ENCODE assay signal across 1 cellular context in the genomic region with DNA sequence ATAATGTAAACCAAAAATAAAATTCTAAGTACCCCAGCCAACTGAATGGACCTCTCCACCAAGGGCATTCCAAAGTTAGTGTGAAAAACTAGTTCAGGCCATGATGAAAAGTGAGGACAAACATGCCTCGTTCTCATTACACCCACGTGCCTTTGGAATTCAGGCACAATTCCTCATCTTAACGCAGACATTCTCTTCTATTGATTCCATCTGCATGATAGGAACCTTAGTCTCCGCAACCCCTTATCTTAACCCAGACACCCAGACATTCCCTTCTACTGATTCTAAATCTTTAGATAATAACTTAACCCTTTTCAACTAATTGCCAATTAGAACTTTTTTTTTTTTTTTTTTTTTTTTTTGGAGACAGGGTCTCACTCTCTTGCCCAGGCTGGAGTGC.
A peak's percentile ranks its signal among the peaks of the same experiment; 100 is the strongest.
TF ChIP-seq lines count a peak whose summit lies in the region.

No MANE protein-coding gene starts in this region.

TF ChIP-seq in K562, 482 proteins besides CTCF, POLR2A, EP300 and RAD21 (continued from another document and continues in another):
- TF ChIP-seq, protein P1, sequence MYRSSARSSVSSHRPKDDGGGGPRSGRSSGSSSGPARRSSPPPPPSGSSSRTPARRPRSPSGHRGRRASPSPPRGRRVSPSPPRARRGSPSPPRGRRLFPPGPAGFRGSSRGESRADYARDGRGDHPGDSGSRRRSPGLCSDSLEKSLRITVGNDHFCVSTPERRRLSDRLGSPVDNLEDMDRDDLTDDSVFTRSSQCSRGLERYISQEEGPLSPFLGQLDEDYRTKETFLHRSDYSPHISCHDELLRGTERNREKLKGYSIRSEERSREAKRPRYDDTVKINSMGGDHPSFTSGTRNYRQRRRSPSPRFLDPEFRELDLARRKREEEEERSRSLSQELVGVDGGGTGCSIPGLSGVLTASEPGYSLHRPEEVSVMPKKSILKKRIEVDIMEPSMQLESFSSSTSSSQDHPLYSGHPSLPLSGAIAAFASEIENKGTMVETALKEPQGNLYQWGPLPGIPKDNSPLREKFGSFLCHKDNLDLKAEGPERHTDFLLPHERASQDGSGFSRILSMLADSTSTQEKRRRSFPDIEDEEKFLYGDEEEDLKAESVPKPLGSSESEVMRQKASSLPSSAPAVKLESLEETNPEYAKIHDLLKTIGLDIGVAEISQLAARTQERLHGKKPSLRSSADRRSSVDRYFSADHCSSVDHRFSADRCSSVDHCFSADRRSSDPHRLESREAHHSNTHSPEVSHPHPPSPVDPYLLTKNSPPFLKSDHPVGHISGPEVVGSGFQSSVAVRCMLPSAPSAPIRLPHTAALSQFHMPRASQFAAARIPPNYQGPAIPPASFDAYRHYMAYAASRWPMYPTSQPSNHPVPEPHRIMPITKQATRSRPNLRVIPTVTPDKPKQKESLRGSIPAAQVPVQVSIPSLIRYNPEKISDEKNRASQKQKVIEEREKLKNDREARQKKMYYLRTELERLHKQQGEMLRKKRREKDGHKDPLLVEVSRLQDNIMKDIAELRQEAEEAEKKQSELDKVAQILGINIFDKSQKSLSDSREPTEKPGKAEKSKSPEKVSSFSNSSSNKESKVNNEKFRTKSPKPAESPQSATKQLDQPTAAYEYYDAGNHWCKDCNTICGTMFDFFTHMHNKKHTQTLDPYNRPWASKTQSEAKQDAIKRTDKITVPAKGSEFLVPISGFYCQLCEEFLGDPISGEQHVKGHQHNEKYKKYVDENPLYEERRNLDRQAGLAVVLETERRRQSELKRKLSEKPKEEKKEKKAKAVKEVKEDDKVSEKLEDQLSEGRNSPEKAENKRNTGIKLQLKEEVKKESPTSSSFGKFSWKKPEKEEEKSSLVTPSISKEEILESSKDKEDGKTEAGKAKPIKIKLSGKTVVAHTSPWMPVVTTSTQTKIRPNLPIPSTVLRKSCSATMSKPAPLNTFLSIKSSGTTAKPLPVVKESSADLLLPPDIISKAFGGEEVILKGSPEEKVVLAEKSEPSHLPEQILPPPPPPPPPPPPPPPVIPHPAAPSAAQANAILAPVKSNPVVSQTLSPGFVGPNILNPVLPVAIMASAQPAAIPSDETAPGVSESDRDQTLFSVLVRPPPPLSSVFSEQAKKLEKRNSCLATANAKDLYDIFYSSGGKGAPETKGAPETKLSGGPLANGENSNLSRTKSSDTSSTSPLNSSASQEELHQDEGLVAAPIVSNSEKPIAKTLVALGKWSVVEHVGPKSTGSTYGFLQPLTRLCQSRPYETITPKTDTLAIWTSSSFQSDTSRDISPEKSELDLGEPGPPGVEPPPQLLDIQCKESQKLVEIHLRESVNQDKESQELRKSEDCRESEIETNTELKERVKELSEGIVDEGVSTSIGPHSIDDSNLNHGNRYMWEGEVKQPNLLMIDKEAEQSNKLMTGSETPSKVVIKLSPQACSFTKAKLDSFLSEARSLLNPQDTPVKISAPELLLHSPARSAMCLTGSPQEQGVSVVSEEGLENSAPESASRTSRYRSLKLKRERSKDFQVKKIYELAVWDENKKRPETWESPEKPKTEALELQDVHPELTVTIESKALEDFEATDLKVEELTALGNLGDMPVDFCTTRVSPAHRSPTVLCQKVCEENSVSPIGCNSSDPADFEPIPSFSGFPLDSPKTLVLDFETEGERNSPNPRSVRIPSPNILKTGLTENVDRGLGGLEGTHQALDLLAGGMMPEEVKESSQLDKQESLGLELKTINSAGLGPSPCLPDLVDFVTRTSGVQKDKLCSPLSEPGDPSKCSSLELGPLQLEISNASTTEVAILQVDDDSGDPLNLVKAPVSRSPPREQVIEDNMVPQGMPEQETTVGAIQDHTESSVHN (IDR thresholded peaks at IDR 0.05; ENCODE audit: borderline replicate concordance in 1 of 2, low read depth in 1 of 2) = no peak
- TF ChIP-seq, protein P2, sequence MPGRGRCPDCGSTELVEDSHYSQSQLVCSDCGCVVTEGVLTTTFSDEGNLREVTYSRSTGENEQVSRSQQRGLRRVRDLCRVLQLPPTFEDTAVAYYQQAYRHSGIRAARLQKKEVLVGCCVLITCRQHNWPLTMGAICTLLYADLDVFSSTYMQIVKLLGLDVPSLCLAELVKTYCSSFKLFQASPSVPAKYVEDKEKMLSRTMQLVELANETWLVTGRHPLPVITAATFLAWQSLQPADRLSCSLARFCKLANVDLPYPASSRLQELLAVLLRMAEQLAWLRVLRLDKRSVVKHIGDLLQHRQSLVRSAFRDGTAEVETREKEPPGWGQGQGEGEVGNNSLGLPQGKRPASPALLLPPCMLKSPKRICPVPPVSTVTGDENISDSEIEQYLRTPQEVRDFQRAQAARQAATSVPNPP (IDR thresholded peaks at IDR 0.05; ENCODE audit: borderline replicate concordance, insufficient read depth, insufficient read length) = no peak
- TF ChIP-seq FOXP1 (CRISPR knock-in tag; IDR thresholded peaks at IDR 0.05) (no peak), TRIM28 (IDR thresholded peaks at IDR 0.05) (no peak), MECOM (CRISPR knock-in tag; IDR thresholded peaks at IDR 0.05) (0 out of 2 replicates have a peak, but pooled peaks have one; percentile 12), SMARCA4 (IDR thresholded peaks at IDR 0.05) (0 out of 2 replicates have a peak, but pooled peaks have one; percentile 29), PYGO2 (tag; IDR thresholded peaks at IDR 0.05) (no peak), FUS (optimal IDR thresholded peaks at IDR 0.05; ENCODE audit: low read depth, low read length) (no peak), ZNF408 (CRISPR knock-in tag; IDR thresholded peaks at IDR 0.05; ENCODE audit: low read depth) (no peak), RBM15 (IDR thresholded peaks at IDR 0.05; ENCODE audit: insufficient read depth, low read length) (no peak), ADNP (tag; IDR thresholded peaks at IDR 0.05) (no peak; the same call in 1 of the 2 replicates), PHTF2 (CRISPR knock-in tag; IDR thresholded peaks at IDR 0.05) (no peak), ARID1B (IDR thresholded peaks at IDR 0.05) (peak; percentile 40; the same call in 1 of the 2 replicates), ZNF224 (CRISPR knock-in tag; IDR thresholded peaks at IDR 0.05) (no peak), ZNF586 (CRISPR knock-in tag; conservative IDR thresholded peaks at IDR 0.05) (no peak), NR2C2 (CRISPR knock-in tag; IDR thresholded peaks at IDR 0.05) (no peak), NR2C2 (tag; IDR thresholded peaks at IDR 0.05) (no peak), DNMT1 (IDR thresholded peaks at IDR 0.05) (no peak), TAF1 (IDR thresholded peaks at IDR 0.05; ENCODE audit: control insufficient read depth, extremely low read depth, insufficient read depth, low read length, severe bottlenecking) (no peak)
- TF ChIP-seq, protein P3, sequence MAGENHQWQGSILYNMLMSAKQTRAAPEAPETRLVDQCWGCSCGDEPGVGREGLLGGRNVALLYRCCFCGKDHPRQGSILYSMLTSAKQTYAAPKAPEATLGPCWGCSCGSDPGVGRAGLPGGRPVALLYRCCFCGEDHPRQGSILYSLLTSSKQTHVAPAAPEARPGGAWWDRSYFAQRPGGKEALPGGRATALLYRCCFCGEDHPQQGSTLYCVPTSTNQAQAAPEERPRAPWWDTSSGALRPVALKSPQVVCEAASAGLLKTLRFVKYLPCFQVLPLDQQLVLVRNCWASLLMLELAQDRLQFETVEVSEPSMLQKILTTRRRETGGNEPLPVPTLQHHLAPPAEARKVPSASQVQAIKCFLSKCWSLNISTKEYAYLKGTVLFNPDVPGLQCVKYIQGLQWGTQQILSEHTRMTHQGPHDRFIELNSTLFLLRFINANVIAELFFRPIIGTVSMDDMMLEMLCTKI (IDR thresholded peaks at IDR 0.05; ENCODE audit: partially characterized antibody) = no peak
- TF ChIP-seq, protein P4, sequence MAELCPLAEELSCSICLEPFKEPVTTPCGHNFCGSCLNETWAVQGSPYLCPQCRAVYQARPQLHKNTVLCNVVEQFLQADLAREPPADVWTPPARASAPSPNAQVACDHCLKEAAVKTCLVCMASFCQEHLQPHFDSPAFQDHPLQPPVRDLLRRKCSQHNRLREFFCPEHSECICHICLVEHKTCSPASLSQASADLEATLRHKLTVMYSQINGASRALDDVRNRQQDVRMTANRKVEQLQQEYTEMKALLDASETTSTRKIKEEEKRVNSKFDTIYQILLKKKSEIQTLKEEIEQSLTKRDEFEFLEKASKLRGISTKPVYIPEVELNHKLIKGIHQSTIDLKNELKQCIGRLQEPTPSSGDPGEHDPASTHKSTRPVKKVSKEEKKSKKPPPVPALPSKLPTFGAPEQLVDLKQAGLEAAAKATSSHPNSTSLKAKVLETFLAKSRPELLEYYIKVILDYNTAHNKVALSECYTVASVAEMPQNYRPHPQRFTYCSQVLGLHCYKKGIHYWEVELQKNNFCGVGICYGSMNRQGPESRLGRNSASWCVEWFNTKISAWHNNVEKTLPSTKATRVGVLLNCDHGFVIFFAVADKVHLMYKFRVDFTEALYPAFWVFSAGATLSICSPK (IDR thresholded peaks at IDR 0.05; ENCODE audit: borderline replicate concordance) = no peak
- TF ChIP-seq, protein P5, sequence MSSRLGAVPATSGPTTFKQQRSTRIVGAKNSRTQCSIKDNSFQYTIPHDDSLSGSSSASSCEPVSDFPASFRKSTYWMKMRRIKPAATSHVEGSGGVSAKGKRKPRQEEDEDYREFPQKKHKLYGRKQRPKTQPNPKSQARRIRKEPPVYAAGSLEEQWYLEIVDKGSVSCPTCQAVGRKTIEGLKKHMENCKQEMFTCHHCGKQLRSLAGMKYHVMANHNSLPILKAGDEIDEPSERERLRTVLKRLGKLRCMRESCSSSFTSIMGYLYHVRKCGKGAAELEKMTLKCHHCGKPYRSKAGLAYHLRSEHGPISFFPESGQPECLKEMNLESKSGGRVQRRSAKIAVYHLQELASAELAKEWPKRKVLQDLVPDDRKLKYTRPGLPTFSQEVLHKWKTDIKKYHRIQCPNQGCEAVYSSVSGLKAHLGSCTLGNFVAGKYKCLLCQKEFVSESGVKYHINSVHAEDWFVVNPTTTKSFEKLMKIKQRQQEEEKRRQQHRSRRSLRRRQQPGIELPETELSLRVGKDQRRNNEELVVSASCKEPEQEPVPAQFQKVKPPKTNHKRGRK (tag; IDR thresholded peaks at IDR 0.05) = no peak
- TF ChIP-seq, protein P6, sequence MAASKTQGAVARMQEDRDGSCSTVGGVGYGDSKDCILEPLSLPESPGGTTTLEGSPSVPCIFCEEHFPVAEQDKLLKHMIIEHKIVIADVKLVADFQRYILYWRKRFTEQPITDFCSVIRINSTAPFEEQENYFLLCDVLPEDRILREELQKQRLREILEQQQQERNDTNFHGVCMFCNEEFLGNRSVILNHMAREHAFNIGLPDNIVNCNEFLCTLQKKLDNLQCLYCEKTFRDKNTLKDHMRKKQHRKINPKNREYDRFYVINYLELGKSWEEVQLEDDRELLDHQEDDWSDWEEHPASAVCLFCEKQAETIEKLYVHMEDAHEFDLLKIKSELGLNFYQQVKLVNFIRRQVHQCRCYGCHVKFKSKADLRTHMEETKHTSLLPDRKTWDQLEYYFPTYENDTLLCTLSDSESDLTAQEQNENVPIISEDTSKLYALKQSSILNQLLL (CRISPR knock-in tag; IDR thresholded peaks at IDR 0.05; ENCODE audit: borderline replicate concordance) = no peak
- TF ChIP-seq, protein P7, sequence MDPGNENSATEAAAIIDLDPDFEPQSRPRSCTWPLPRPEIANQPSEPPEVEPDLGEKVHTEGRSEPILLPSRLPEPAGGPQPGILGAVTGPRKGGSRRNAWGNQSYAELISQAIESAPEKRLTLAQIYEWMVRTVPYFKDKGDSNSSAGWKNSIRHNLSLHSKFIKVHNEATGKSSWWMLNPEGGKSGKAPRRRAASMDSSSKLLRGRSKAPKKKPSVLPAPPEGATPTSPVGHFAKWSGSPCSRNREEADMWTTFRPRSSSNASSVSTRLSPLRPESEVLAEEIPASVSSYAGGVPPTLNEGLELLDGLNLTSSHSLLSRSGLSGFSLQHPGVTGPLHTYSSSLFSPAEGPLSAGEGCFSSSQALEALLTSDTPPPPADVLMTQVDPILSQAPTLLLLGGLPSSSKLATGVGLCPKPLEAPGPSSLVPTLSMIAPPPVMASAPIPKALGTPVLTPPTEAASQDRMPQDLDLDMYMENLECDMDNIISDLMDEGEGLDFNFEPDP (CRISPR knock-in tag; IDR thresholded peaks at IDR 0.05) = no peak
- TF ChIP-seq, protein P8, sequence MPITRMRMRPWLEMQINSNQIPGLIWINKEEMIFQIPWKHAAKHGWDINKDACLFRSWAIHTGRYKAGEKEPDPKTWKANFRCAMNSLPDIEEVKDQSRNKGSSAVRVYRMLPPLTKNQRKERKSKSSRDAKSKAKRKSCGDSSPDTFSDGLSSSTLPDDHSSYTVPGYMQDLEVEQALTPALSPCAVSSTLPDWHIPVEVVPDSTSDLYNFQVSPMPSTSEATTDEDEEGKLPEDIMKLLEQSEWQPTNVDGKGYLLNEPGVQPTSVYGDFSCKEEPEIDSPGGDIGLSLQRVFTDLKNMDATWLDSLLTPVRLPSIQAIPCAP (CRISPR knock-in tag; IDR thresholded peaks at IDR 0.05; ENCODE audit: borderline replicate concordance) = no peak
- TF ChIP-seq, protein P9, sequence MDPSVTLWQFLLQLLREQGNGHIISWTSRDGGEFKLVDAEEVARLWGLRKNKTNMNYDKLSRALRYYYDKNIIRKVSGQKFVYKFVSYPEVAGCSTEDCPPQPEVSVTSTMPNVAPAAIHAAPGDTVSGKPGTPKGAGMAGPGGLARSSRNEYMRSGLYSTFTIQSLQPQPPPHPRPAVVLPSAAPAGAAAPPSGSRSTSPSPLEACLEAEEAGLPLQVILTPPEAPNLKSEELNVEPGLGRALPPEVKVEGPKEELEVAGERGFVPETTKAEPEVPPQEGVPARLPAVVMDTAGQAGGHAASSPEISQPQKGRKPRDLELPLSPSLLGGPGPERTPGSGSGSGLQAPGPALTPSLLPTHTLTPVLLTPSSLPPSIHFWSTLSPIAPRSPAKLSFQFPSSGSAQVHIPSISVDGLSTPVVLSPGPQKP (CRISPR knock-in tag; IDR thresholded peaks at IDR 0.05) = no peak
- TF ChIP-seq, protein P10, sequence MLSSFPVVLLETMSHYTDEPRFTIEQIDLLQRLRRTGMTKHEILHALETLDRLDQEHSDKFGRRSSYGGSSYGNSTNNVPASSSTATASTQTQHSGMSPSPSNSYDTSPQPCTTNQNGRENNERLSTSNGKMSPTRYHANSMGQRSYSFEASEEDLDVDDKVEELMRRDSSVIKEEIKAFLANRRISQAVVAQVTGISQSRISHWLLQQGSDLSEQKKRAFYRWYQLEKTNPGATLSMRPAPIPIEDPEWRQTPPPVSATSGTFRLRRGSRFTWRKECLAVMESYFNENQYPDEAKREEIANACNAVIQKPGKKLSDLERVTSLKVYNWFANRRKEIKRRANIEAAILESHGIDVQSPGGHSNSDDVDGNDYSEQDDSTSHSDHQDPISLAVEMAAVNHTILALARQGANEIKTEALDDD (IDR thresholded peaks at IDR 0.05) = peak; percentile 66; the same call in 1 of the 2 replicates
